In the genomic region with DNA sequence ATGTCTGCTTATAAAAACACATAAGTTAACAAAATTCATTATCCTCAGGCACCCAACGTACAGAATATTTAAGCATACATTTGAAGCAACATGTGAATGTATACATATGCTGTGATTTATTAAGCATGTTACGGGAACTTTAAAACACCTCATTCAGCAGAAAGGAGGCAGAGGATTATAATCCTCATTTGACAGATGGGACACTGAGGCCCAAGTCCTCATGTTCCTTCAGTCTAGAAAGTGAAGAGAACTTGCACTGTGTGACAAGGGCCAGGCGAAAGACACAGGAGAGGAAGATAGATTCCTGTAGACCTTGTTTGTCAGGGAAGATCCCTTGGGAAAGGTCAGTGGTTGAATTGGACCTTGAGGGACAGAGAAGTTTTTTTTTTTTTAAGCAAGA, we compare ENCODE assay signal across 1 cellular context.
TF ChIP-seq lines count a peak whose summit lies in the region.

No MANE protein-coding gene starts in this region.

TF ChIP-seq in K562, 482 proteins besides CTCF, POLR2A, EP300 and RAD21:
- 0 out of 4 replicates have a peak, but pooled peaks of 1 of the 2 experiments have one; percentile 3 for TF ChIP-seq TBL1XR1 (IDR thresholded peaks at IDR 0.05; ENCODE audit: low read length in 2 of 2)
- TF ChIP-seq, protein P1, sequence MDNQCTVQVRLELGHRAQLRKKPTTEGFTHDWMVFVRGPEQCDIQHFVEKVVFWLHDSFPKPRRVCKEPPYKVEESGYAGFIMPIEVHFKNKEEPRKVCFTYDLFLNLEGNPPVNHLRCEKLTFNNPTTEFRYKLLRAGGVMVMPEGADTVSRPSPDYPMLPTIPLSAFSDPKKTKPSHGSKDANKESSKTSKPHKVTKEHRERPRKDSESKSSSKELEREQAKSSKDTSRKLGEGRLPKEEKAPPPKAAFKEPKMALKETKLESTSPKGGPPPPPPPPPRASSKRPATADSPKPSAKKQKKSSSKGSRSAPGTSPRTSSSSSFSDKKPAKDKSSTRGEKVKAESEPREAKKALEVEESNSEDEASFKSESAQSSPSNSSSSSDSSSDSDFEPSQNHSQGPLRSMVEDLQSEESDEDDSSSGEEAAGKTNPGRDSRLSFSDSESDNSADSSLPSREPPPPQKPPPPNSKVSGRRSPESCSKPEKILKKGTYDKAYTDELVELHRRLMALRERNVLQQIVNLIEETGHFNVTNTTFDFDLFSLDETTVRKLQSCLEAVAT (IDR thresholded peaks at IDR 0.05): no peak
- TF ChIP-seq, protein P2, sequence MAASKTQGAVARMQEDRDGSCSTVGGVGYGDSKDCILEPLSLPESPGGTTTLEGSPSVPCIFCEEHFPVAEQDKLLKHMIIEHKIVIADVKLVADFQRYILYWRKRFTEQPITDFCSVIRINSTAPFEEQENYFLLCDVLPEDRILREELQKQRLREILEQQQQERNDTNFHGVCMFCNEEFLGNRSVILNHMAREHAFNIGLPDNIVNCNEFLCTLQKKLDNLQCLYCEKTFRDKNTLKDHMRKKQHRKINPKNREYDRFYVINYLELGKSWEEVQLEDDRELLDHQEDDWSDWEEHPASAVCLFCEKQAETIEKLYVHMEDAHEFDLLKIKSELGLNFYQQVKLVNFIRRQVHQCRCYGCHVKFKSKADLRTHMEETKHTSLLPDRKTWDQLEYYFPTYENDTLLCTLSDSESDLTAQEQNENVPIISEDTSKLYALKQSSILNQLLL (CRISPR knock-in tag; IDR thresholded peaks at IDR 0.05; ENCODE audit: borderline replicate concordance): peak; percentile 66; the same call in 1 of the 2 replicates
- TF ChIP-seq, protein P3, sequence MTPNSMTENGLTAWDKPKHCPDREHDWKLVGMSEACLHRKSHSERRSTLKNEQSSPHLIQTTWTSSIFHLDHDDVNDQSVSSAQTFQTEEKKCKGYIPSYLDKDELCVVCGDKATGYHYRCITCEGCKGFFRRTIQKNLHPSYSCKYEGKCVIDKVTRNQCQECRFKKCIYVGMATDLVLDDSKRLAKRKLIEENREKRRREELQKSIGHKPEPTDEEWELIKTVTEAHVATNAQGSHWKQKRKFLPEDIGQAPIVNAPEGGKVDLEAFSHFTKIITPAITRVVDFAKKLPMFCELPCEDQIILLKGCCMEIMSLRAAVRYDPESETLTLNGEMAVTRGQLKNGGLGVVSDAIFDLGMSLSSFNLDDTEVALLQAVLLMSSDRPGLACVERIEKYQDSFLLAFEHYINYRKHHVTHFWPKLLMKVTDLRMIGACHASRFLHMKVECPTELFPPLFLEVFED (CRISPR knock-in tag; conservative IDR thresholded peaks at IDR 0.05): 0 out of 2 replicates have a peak, but pooled peaks have one; percentile 70
- TF ChIP-seq HMG20B (CRISPR knock-in tag; IDR thresholded peaks at IDR 0.05): no peak
- TF ChIP-seq, protein P4, sequence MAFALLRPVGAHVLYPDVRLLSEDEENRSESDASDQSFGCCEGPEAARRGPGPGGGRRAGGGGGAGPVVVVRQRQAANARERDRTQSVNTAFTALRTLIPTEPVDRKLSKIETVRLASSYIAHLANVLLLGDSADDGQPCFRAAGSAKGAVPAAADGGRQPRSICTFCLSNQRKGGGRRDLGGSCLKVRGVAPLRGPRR (CRISPR knock-in tag; IDR thresholded peaks at IDR 0.05): 0 out of 2 replicates have a peak, but pooled peaks have one; percentile 64
- no peak for TF ChIP-seq KDM2B (CRISPR knock-in tag; IDR thresholded peaks at IDR 0.05)
